In genomic region chr14:20412876-20413784, GRCh38 we compare ENCODE assay signal across 8 cellular contexts. TPM values are rescaled to one million over a fixed set of nuclear protein-coding genes. Genes with fewer than 3 reads are reported as not detected.
A peak's percentile ranks its signal among the peaks of the same experiment; 100 is the strongest.
DNase-seq lines count a peak whose midpoint lies in the region; ATAC-seq, FAIRE-seq and TF ChIP-seq lines count a peak whose summit lies in the region.

TSS of gene TEP1 (minus strand) at chr14:20413501. CDS start at chr14:20408439, 5,062 bp downstream.

- no peaks in the 10 kb centered on the region for H3K9me3 Mint-ChIP-seq in activated naive CD8-positive, alpha-beta T cell treated with anti-CD3 and anti-CD28 coated beads, Interleukin-2, amount 50 U/mL, for 24 hours

- no peaks in the 10 kb centered on the region for H3K36me3 ChIP-seq in cardiac muscle cell
- peaks cover 0 to 3% (median 0%) of the 10 kb centered on the region in 3 donors for H3K36me3 ChIP-seq in pancreas
- H3K36me3 ChIP-seq in thymus (ENCODE audit: control insufficient read depth, insufficient read depth): peaks cover 3% of the 10 kb centered on the region

- H3K36me3 Mint-ChIP-seq in activated naive CD8-positive, alpha-beta T cell treated with anti-CD3 and anti-CD28 coated beads, Interleukin-2, amount 50 U/mL, for 24 hours (ENCODE audit: low read depth): peaks cover 5% of the 10 kb centered on the region

- H3K4me1 ChIP-seq in cardiac muscle cell (ENCODE audit: low read depth) (no peaks in the 10 kb centered on the region), pancreas (peaks cover 9 to 15% (median 11%) of the 10 kb centered on the region in 3 donors), thymus (ENCODE audit: control insufficient read depth, insufficient read depth, low read length) (peaks cover 6% of the 10 kb centered on the region)

- H3K27ac Mint-ChIP-seq in activated naive CD8-positive, alpha-beta T cell treated with anti-CD3 and anti-CD28 coated beads, Interleukin-2, amount 50 U/mL, for 24 hours: peak within 1 kb of the TSS; percentile 89

- no peaks in the 10 kb centered on the region for H3K27me3 Mint-ChIP-seq in activated naive CD8-positive, alpha-beta T cell treated with anti-CD3 and anti-CD28 coated beads, Interleukin-2, amount 50 U/mL, for 24 hours

- H3K4me3 ChIP-seq in GM08714 (ENCODE audit: low read length) (peak within 1 kb of the TSS; percentile 73), cardiac muscle cell (peak within 1 kb of the TSS; percentile 70), pancreas (peak within 1 kb of the TSS; percentile 40 to 99 (median 78)), thymus (ENCODE audit: low read length) (peak within 1 kb of the TSS; percentile 99)

- no peak for FAIRE-seq in pancreas (lab: Jason Lieb, UNC)

- H3K9me3 ChIP-seq in cardiac muscle cell (ENCODE audit: low read depth): no peaks in the 10 kb centered on the region
- no peaks in the 10 kb centered on the region for H3K9me3 ChIP-seq in pancreas
- H3K9me3 ChIP-seq in thymus (ENCODE audit: control insufficient read depth): no peaks in the 10 kb centered on the region

- peaks cover 42% of the 10 kb centered on the region for H3K4me1 Mint-ChIP-seq in activated naive CD8-positive, alpha-beta T cell treated with anti-CD3 and anti-CD28 coated beads, Interleukin-2, amount 50 U/mL, for 24 hours

- ATAC-seq in HG02623 (IDR thresholded peaks at IDR 0.05; ENCODE audit: unreplicated experiment) (peak; percentile 67), pancreas (peak; percentile 95 to 97 (median 96))
- ATAC-seq in activated naive CD8-positive, alpha-beta T cell treated with anti-CD3 and anti-CD28 coated beads, Interleukin-2, amount 50 U/mL, for 24 hours: peak; percentile 86

- peak; percentile 84 to 89 (median 87) for DNase-seq in NCI-H1417 (lab: John Stamatoyannopoulos, UW)
- peak; percentile 83 for DNase-seq in SW480 (ENCODE audit: low spot score)
- peak; percentile 82 for DNase-seq in activated naive CD8-positive, alpha-beta T cell treated with anti-CD3 and anti-CD28 coated beads, Interleukin-2, amount 50 U/mL, for 24 hours
- peak; percentile 87 to 92 for DNase-seq in cardiac muscle cell (ENCODE audit: low read depth in 1 of 2, low spot score in 1 of 2)
- peak; percentile 84 to 93 (median 87) for DNase-seq in pancreas

- H3K4me3 Mint-ChIP-seq in activated naive CD8-positive, alpha-beta T cell treated with anti-CD3 and anti-CD28 coated beads, Interleukin-2, amount 50 U/mL, for 24 hours: peak within 1 kb of the TSS; percentile 90

- intact Hi-C loops in pancreas (cut with DNase I): no loop called here

- peak within 1 kb of the TSS; percentile 91 for H3K27ac ChIP-seq in cardiac muscle cell
- peak within 1 kb of the TSS; percentile 74 to 92 (median 88) for H3K27ac ChIP-seq in pancreas
- H3K27ac ChIP-seq in thymus (ENCODE audit: low read depth): peak within 1 kb of the TSS; percentile 97

- WGBS in pancreas, 2 donors: 0 to 1% methylated on average over 43 to 44 of the region's 44 CpGs
- WGBS in thymus: under 1% methylated on average over 44 of the region's 44 CpGs

- no peaks in the 10 kb centered on the region for H3K27me3 ChIP-seq in cardiac muscle cell
- H3K27me3 ChIP-seq in pancreas: no peaks in the 10 kb centered on the region
- no peaks in the 10 kb centered on the region for H3K27me3 ChIP-seq in thymus (ENCODE audit: control insufficient read depth, insufficient read depth)

- TF ChIP-seq CTCF in cardiac muscle cell (IDR thresholded peaks at IDR 0.05; ENCODE audit: low read depth, low read length) (no peak), pancreas (IDR thresholded peaks at IDR 0.05) (no peak)

RNA-seq across cellular contexts. Expression of gene TEP1, which starts in this region (rescaled TPM):
- total RNA-seq in cardiac muscle cell: 8.2 and 8.5 TPM in 2 replicates
- polyA plus RNA-seq in cardiac muscle cell: 4.3 and 5.1 TPM in 2 replicates
- 10 to 100 TPM in 3 of 6 donors, 1 to 10 TPM in 3; 7.5 to 26.6 (median 9.6) TPM for total RNA-seq in pancreas
- polyA plus RNA-seq in pancreas: 10 to 100 TPM; 13.3 to 14.8 TPM
- polyA plus RNA-seq in thymus: 34.5 TPM

Comparison
In these comparisons a context has a peak if more than half of its experiments do, and no peak if none do; other contexts are left out.
1. Peak in every context shown above with its lines: DNase-seq, ATAC-seq, H3K4me3 ChIP-seq and H3K27ac ChIP-seq.